9 cellular contexts compared by ENCODE assay signal in genomic region chr5:170306381-170306790, GRCh38. TPM values are rescaled to one million over a fixed set of nuclear protein-coding genes. Genes with fewer than 3 reads are reported as not detected.
DNase-seq lines count a peak whose midpoint lies in the region; ATAC-seq and TF ChIP-seq lines count a peak whose summit lies in the region.
"Had no signal": no experiment of that assay in that cellular context is flagged by ENCODE, and none has a peak within 500 bp of the region (broad histone marks: within the 10 kb centered on the region; RNA-seq: fewer than 3 reads in every experiment).

No MANE protein-coding gene starts in this region.

- DNase-seq in RWPE1 (ENCODE audit: low spot score) (peak; percentile 33), kidney tubule cell (ENCODE audit: low spot score) (peak; percentile 2), ureter (ENCODE audit: low spot score) (no peak), NCI-H510A treated with DMSO at 0.1 percent for 48 hours (lab: John Stamatoyannopoulos, UW) (no peak), kidney glomerular epithelial cell (lab: John Stamatoyannopoulos, UW) (no peak), NCI-H2029 treated with DMSO at 0.1 percent for 48 hours (lab: John Stamatoyannopoulos, UW) (no peak)

- CTCF ChIA-PET in RWPE1 (lab: Yijun Ruan, JAX): interaction anchor here (0.6 kb wide), 1 partner anchor 72 kb away, joined by 3 read pairs; no protein-coding TSS in a partner anchor

- POLR2A ChIA-PET in RWPE1 (lab: Yijun Ruan, JAX; ENCODE audit: low non-redundant PET): no interaction called here

- TF ChIP-seq CTCF in RWPE1 (conservative IDR thresholded peaks at IDR 0.05; ENCODE audit: low read depth): no peak

- ATAC-seq in GM18508 (IDR thresholded peaks at IDR 0.05; ENCODE audit: insufficient read depth, unreplicated experiment) (peak; percentile 61), HG02642 (IDR thresholded peaks at IDR 0.05; ENCODE audit: poor library complexity, unreplicated experiment) (peak; percentile 67)

- H3K27ac ChIP-seq in RWPE1: no peak overlapping the region
- H3K27ac ChIP-seq: SK-N-MC had no signal

RNA-seq across cellular contexts. Expression of gene LCP2, which starts 8.8 kb away (rescaled TPM):
- total RNA-seq in ureter: 21.7 TPM

Comparison
In these comparisons a context has a peak if more than half of its experiments do, and no peak if none do; other contexts are left out.
1. DNase-seq: peak in RWPE1 (single experiment) and kidney tubule cell (single experiment); none in ureter (single experiment), NCI-H510A treated with DMSO at 0.1 percent for 48 hours (single experiment), kidney glomerular epithelial cell (single experiment) and NCI-H2029 treated with DMSO at 0.1 percent for 48 hours (single experiment).